In the genomic region with DNA sequence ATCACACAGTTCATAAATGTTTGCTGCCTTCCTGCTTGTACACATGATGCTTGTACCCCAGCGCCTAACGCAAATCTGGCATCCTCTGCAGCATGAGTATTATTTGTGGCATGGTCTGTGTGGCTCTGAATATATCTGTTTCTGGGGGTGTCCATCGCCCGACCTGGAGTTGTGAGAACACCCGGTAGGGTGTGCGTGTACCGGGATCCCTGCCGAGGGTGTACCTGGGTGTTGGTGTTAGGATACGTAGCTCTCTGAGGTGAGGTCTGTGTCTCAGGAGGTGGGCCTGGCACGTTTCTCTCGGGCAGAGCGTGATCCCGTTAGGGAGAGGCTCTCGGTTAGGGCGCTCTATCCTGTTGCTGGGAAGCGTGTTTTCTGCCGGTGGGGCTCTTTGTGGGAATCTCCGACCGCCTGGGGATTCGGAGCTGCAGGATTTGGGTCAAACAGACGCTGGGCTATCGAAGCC, we compare ENCODE assay signal across 8 cellular contexts. TPM values are rescaled to one million over a fixed set of nuclear protein-coding genes. Genes with fewer than 3 reads are reported as not detected.
A peak's percentile ranks its signal among the peaks of the same experiment; 100 is the strongest.
DNase-seq lines count a peak whose midpoint lies in the region; ATAC-seq lines count a peak whose summit lies in the region.

No MANE protein-coding gene starts in this region.

- H3K27me3 ChIP-seq in duodenal mucosa (ENCODE audit: control insufficient read depth in 1 of 2, insufficient read depth in 2 of 2, low read length in 2 of 2) = no peaks in the 10 kb centered on the region
- no peaks in the 10 kb centered on the region for H3K27me3 ChIP-seq in muscle layer of colon (ENCODE audit: control insufficient read depth in 1 of 2, insufficient read depth in 2 of 2, low read length in 2 of 2)

- H3K27ac ChIP-seq in duodenal mucosa (ENCODE audit: low read depth, low read length) (peak overlapping the region; percentile 99), muscle layer of colon (ENCODE audit: low read depth, low read length) (peak overlapping the region; percentile 74)

- H3K36me3 ChIP-seq in duodenal mucosa (ENCODE audit: control insufficient read depth in 1 of 2, insufficient read depth in 2 of 2, low read length in 2 of 2) (no peaks in the 10 kb centered on the region), muscle layer of colon (ENCODE audit: insufficient read depth, low read length) (no peaks in the 10 kb centered on the region)

- H3K4me3 ChIP-seq in duodenal mucosa (ENCODE audit: low read depth in 1 of 2, low read length in 2 of 2) (peak overlapping the region; percentile 66 to 70), muscle layer of colon (ENCODE audit: low read depth in 1 of 2, low read length in 2 of 2) (peak overlapping the region; percentile 60)

- no peak for ATAC-seq in GM18867 (IDR thresholded peaks at IDR 0.05; ENCODE audit: unreplicated experiment)
- ATAC-seq in HG02970 (IDR thresholded peaks at IDR 0.05; ENCODE audit: low FRiP score, unreplicated experiment) = no peak

- H3K9ac ChIP-seq in duodenal mucosa (ENCODE audit: low read depth in 1 of 2, low read length in 2 of 2) (peak overlapping the region; percentile 80 to 86), muscle layer of colon (ENCODE audit: low read length) (no peak overlapping the region)

- DNase-seq in DMS79 (lab: John Stamatoyannopoulos, UW) (peak; percentile 77), NCI-H510A treated with DMSO at 0.1 percent for 48 hours (lab: John Stamatoyannopoulos, UW) (peak; percentile 100), HT-29 (ENCODE audit: low spot score) (no peak), NCI-H446 (lab: John Stamatoyannopoulos, UW) (no peak)

- H3K4me1 ChIP-seq in duodenal mucosa (ENCODE audit: control insufficient read depth in 1 of 2, insufficient read depth in 2 of 2, low read length in 2 of 2) (peaks cover 32 to 34% of the 10 kb centered on the region in 2 donors), muscle layer of colon (ENCODE audit: insufficient read depth, low read length) (peaks cover 12% of the 10 kb centered on the region)

- H3K9me3 ChIP-seq in duodenal mucosa (ENCODE audit: control insufficient read depth in 1 of 2, low read length in 2 of 2) = no peaks in the 10 kb centered on the region
- no peaks in the 10 kb centered on the region for H3K9me3 ChIP-seq in muscle layer of colon (ENCODE audit: low read length)

RNA-seq across cellular contexts. Expression of gene CDC20, which starts 10.4 kb away (rescaled TPM):
- 278 and 304 TPM in 2 replicates for total RNA-seq in HT-29 (2014; rRNA removed; shearing (Covaris generic))

RNA-seq across cellular contexts. Expression of gene MPL, which starts 10.8 kb away (rescaled TPM):
- 0.79 TPM in 1 of 2 replicates, not detected in the other for total RNA-seq in HT-29 (2014; rRNA removed; shearing (Covaris generic))

RNA-seq across cellular contexts. Expression of gene ELOVL1, which starts 19.4 kb away (rescaled TPM):
- 160 and 176 TPM in 2 replicates for total RNA-seq in HT-29 (2014; rRNA removed; shearing (Covaris generic))

RNA-seq across cellular contexts. Expression of gene MED8, which starts 41.2 kb away (rescaled TPM):
- 33.9 and 36.5 TPM in 2 replicates for total RNA-seq in HT-29 (2014; rRNA removed; shearing (Covaris generic))

RNA-seq across cellular contexts. Expression of gene SZT2, which starts 41.3 kb away (rescaled TPM):
- total RNA-seq in HT-29 (2014; rRNA removed; shearing (Covaris generic)) = 17.5 and 21.9 TPM in 2 replicates

Comparison
In these comparisons a context has a peak if more than half of its experiments do, and no peak if none do; other contexts are left out.
1. DNase-seq: peak in DMS79 (single experiment) and NCI-H510A treated with DMSO at 0.1 percent for 48 hours (single experiment); none in HT-29 (single experiment) and NCI-H446 (0 of 2).